1 cellular context compared by ENCODE assay signal in genomic region chr2:11914455-11914854, GRCh38.
TF ChIP-seq lines count a peak whose summit lies in the region.

No MANE protein-coding gene starts in this region.

TF ChIP-seq in K562, 482 proteins besides CTCF, POLR2A, EP300 and RAD21 (continued from another document):
- TF ChIP-seq ZNF318 (IDR thresholded peaks at IDR 0.05; ENCODE audit: borderline replicate concordance in 1 of 2, low read depth in 1 of 2) (no peak), FOSL1 (tag; conservative IDR thresholded peaks at IDR 0.05) (peak; percentile 59), SMAD1 (IDR thresholded peaks at IDR 0.05; ENCODE audit: low read depth, low read length, partially characterized antibody) (no peak), RBM25 (IDR thresholded peaks at IDR 0.05; ENCODE audit: low read depth, low read length, severe bottlenecking) (no peak), XRCC5 (IDR thresholded peaks at IDR 0.05; ENCODE audit: low read depth, low read length) (no peak), ZNF184 (CRISPR knock-in tag; IDR thresholded peaks at IDR 0.05) (no peak), CEBPB (tag; IDR thresholded peaks at IDR 0.05) (peak; percentile 57; the same call in 1 of the 2 replicates), TRIM28 (IDR thresholded peaks at IDR 0.05) (no peak), JUND (IDR thresholded peaks at IDR 0.05; ENCODE audit: borderline replicate concordance, low read depth, low read length) (no peak), JUND (tag; IDR thresholded peaks at IDR 0.05; ENCODE audit: borderline replicate concordance, low read depth, low read length) (0 out of 3 replicates have a peak, but pooled peaks have one; percentile 15), PHTF2 (CRISPR knock-in tag; IDR thresholded peaks at IDR 0.05) (no peak)
